Comparison of ENCODE assay signal across 1 cellular context in the genomic region with DNA sequence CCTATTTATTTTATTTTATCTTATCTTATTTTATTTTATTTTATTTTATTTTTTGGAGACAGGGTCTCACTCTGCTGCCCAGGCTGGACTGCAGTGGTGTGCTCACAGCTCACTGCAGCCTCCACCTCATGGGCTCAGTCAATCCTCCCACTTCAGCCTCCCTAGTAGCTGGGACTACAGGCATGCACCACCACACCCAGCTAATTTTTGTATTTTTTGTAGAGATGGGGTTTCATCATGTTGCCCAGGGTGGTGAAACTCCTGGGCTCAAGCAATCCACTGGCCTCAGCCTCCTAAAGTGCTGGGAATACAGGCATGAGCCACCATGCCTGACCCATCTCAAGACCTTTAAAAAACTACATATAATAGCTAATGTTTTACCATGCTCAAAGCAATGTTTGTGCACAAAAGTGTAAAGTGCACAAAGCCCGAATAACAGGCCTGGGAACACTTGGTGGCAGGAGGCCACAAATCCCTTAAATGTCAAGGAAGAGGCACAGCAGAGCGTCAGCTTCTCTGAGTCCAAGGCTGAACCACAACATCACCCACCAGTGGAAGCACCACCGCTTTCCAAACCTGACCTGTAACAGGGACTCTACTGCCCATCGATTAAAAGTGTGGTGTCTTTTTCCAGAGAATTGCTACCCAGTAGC.
TF ChIP-seq lines count a peak whose summit lies in the region.

No MANE protein-coding gene starts in this region.

TF ChIP-seq in HepG2, 621 proteins besides CTCF, POLR2A, EP300 and RAD21 (continued from another document and continues in another):
- TF ChIP-seq, protein P1, sequence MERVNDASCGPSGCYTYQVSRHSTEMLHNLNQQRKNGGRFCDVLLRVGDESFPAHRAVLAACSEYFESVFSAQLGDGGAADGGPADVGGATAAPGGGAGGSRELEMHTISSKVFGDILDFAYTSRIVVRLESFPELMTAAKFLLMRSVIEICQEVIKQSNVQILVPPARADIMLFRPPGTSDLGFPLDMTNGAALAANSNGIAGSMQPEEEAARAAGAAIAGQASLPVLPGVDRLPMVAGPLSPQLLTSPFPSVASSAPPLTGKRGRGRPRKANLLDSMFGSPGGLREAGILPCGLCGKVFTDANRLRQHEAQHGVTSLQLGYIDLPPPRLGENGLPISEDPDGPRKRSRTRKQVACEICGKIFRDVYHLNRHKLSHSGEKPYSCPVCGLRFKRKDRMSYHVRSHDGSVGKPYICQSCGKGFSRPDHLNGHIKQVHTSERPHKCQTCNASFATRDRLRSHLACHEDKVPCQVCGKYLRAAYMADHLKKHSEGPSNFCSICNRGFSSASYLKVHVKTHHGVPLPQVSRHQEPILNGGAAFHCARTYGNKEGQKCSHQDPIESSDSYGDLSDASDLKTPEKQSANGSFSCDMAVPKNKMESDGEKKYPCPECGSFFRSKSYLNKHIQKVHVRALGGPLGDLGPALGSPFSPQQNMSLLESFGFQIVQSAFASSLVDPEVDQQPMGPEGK (CRISPR knock-in tag; IDR thresholded peaks at IDR 0.05): no peak
- TF ChIP-seq ZNF232 (CRISPR knock-in tag; IDR thresholded peaks at IDR 0.05; ENCODE audit: borderline replicate concordance): no peak
- TF ChIP-seq ZNF552 (CRISPR knock-in tag; IDR thresholded peaks at IDR 0.05; ENCODE audit: borderline replicate concordance): no peak
- TF ChIP-seq, protein P2, sequence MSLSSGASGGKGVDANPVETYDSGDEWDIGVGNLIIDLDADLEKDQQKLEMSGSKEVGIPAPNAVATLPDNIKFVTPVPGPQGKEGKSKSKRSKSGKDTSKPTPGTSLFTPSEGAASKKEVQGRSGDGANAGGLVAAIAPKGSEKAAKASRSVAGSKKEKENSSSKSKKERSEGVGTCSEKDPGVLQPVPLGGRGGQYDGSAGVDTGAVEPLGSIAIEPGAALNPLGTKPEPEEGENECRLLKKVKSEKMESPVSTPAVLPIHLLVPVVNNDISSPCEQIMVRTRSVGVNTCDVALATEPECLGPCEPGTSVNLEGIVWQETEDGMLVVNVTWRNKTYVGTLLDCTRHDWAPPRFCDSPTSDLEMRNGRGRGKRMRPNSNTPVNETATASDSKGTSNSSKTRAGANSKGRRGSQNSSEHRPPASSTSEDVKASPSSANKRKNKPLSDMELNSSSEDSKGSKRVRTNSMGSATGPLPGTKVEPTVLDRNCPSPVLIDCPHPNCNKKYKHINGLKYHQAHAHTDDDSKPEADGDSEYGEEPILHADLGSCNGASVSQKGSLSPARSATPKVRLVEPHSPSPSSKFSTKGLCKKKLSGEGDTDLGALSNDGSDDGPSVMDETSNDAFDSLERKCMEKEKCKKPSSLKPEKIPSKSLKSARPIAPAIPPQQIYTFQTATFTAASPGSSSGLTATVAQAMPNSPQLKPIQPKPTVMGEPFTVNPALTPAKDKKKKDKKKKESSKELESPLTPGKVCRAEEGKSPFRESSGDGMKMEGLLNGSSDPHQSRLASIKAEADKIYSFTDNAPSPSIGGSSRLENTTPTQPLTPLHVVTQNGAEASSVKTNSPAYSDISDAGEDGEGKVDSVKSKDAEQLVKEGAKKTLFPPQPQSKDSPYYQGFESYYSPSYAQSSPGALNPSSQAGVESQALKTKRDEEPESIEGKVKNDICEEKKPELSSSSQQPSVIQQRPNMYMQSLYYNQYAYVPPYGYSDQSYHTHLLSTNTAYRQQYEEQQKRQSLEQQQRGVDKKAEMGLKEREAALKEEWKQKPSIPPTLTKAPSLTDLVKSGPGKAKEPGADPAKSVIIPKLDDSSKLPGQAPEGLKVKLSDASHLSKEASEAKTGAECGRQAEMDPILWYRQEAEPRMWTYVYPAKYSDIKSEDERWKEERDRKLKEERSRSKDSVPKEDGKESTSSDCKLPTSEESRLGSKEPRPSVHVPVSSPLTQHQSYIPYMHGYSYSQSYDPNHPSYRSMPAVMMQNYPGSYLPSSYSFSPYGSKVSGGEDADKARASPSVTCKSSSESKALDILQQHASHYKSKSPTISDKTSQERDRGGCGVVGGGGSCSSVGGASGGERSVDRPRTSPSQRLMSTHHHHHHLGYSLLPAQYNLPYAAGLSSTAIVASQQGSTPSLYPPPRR (CRISPR knock-in tag; IDR thresholded peaks at IDR 0.05; ENCODE audit: borderline replicate concordance): no peak
- no peak for TF ChIP-seq FOSL1 (CRISPR knock-in tag; IDR thresholded peaks at IDR 0.05; ENCODE audit: borderline replicate concordance)
- no peak for TF ChIP-seq ARNT (IDR thresholded peaks at IDR 0.05)
- TF ChIP-seq IKZF1 (IDR thresholded peaks at IDR 0.05): no peak
- TF ChIP-seq ZNF234 (CRISPR knock-in tag; conservative IDR thresholded peaks at IDR 0.05): no peak
- TF ChIP-seq ZNF292 (CRISPR knock-in tag; IDR thresholded peaks at IDR 0.05; ENCODE audit: borderline replicate concordance, low read depth): 0 out of 2 replicates have a peak, but pooled peaks have one; percentile 24
- no peak for TF ChIP-seq ZNF263 (CRISPR knock-in tag; IDR thresholded peaks at IDR 0.05)
- no peak for TF ChIP-seq ZNF432 (CRISPR knock-in tag; IDR thresholded peaks at IDR 0.05; ENCODE audit: borderline replicate concordance)
- no peak for TF ChIP-seq ZFYVE20 (CRISPR knock-in tag; IDR thresholded peaks at IDR 0.05; ENCODE audit: borderline replicate concordance, low read depth)
- no peak for TF ChIP-seq ZBTB21 (CRISPR knock-in tag; IDR thresholded peaks at IDR 0.05)
- no peak for TF ChIP-seq PLRG1 (conservative IDR thresholded peaks at IDR 0.05)
- TF ChIP-seq, protein P3, sequence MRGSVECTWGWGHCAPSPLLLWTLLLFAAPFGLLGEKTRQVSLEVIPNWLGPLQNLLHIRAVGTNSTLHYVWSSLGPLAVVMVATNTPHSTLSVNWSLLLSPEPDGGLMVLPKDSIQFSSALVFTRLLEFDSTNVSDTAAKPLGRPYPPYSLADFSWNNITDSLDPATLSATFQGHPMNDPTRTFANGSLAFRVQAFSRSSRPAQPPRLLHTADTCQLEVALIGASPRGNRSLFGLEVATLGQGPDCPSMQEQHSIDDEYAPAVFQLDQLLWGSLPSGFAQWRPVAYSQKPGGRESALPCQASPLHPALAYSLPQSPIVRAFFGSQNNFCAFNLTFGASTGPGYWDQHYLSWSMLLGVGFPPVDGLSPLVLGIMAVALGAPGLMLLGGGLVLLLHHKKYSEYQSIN (CRISPR knock-in tag; IDR thresholded peaks at IDR 0.05; ENCODE audit: borderline replicate concordance): no peak
- TF ChIP-seq, protein P4, sequence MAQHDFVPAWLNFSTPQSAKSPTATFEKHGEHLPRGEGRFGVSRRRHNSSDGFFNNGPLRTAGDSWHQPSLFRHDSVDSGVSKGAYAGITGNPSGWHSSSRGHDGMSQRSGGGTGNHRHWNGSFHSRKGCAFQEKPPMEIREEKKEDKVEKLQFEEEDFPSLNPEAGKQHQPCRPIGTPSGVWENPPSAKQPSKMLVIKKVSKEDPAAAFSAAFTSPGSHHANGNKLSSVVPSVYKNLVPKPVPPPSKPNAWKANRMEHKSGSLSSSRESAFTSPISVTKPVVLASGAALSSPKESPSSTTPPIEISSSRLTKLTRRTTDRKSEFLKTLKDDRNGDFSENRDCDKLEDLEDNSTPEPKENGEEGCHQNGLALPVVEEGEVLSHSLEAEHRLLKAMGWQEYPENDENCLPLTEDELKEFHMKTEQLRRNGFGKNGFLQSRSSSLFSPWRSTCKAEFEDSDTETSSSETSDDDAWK (CRISPR knock-in tag; IDR thresholded peaks at IDR 0.05): no peak
- no peak for TF ChIP-seq ZNF598 (CRISPR knock-in tag; IDR thresholded peaks at IDR 0.05; ENCODE audit: borderline replicate concordance)
- TF ChIP-seq ZBTB34 (CRISPR knock-in tag; IDR thresholded peaks at IDR 0.05): no peak
- no peak; the same call in 1 of the 2 replicates for TF ChIP-seq ZNF724P (CRISPR knock-in tag; IDR thresholded peaks at IDR 0.05; ENCODE audit: borderline replicate concordance)
- TF ChIP-seq FIP1L1 (IDR thresholded peaks at IDR 0.05; ENCODE audit: borderline replicate concordance, insufficient read depth, low read depth, low read length): no peak
- no peak for TF ChIP-seq ZNF691 (CRISPR knock-in tag; IDR thresholded peaks at IDR 0.05; ENCODE audit: borderline replicate concordance, low read depth)
- TF ChIP-seq ARHGAP35 (CRISPR knock-in tag; IDR thresholded peaks at IDR 0.05; ENCODE audit: borderline replicate concordance): no peak
- TF ChIP-seq RARG (CRISPR knock-in tag; IDR thresholded peaks at IDR 0.05; ENCODE audit: low read depth): no peak
- no peak for TF ChIP-seq DNMT1 (CRISPR knock-in tag; IDR thresholded peaks at IDR 0.05)
- TF ChIP-seq, protein P5, sequence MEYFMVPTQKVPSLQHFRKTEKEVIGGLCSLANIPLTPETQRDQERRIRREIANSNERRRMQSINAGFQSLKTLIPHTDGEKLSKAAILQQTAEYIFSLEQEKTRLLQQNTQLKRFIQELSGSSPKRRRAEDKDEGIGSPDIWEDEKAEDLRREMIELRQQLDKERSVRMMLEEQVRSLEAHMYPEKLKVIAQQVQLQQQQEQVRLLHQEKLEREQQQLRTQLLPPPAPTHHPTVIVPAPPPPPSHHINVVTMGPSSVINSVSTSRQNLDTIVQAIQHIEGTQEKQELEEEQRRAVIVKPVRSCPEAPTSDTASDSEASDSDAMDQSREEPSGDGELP (IDR thresholded peaks at IDR 0.05; ENCODE audit: borderline replicate concordance, low read depth): no peak
- TF ChIP-seq FOXO4 (CRISPR knock-in tag; conservative IDR thresholded peaks at IDR 0.05): no peak
- no peak for TF ChIP-seq EED (CRISPR knock-in tag; IDR thresholded peaks at IDR 0.05)
- TF ChIP-seq ZNF563 (CRISPR knock-in tag; IDR thresholded peaks at IDR 0.05): no peak
- TF ChIP-seq, protein P6, sequence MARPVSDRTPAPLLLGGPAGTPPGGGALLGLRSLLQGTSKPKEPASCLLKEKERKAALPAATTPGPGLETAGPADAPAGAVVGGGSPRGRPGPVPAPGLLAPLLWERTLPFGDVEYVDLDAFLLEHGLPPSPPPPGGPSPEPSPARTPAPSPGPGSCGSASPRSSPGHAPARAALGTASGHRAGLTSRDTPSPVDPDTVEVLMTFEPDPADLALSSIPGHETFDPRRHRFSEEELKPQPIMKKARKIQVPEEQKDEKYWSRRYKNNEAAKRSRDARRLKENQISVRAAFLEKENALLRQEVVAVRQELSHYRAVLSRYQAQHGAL (CRISPR knock-in tag; IDR thresholded peaks at IDR 0.05; ENCODE audit: not compliant biosample characterization): no peak
- TF ChIP-seq, protein P7, sequence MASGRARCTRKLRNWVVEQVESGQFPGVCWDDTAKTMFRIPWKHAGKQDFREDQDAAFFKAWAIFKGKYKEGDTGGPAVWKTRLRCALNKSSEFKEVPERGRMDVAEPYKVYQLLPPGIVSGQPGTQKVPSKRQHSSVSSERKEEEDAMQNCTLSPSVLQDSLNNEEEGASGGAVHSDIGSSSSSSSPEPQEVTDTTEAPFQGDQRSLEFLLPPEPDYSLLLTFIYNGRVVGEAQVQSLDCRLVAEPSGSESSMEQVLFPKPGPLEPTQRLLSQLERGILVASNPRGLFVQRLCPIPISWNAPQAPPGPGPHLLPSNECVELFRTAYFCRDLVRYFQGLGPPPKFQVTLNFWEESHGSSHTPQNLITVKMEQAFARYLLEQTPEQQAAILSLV (CRISPR knock-in tag; IDR thresholded peaks at IDR 0.05; ENCODE audit: borderline replicate concordance): no peak
- no peak for TF ChIP-seq ZNF24 (IDR thresholded peaks at IDR 0.05)
- TF ChIP-seq PCBP1 (IDR thresholded peaks at IDR 0.05; ENCODE audit: borderline replicate concordance, low read depth, low read length): no peak
- no peak for TF ChIP-seq NFIB (CRISPR knock-in tag; IDR thresholded peaks at IDR 0.05; ENCODE audit: borderline replicate concordance)
- TF ChIP-seq, protein P8, sequence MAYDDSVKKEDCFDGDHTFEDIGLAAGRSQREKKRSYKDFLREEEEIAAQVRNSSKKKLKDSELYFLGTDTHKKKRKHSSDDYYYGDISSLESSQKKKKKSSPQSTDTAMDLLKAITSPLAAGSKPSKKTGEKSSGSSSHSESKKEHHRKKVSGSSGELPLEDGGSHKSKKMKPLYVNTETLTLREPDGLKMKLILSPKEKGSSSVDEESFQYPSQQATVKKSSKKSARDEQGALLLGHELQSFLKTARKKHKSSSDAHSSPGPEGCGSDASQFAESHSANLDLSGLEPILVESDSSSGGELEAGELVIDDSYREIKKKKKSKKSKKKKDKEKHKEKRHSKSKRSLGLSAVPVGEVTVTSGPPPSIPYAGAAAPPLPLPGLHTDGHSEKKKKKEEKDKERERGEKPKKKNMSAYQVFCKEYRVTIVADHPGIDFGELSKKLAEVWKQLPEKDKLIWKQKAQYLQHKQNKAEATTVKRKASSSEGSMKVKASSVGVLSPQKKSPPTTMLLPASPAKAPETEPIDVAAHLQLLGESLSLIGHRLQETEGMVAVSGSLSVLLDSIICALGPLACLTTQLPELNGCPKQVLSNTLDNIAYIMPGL (CRISPR knock-in tag; IDR thresholded peaks at IDR 0.05; ENCODE audit: borderline replicate concordance in 1 of 2, low read depth in 1 of 2): no peak
- TF ChIP-seq RBM39 (IDR thresholded peaks at IDR 0.05; ENCODE audit: low read depth, low read length, poor library complexity, severe bottlenecking): no peak
